Comparison of ENCODE assay signal across 1 cellular context in the genomic region with DNA sequence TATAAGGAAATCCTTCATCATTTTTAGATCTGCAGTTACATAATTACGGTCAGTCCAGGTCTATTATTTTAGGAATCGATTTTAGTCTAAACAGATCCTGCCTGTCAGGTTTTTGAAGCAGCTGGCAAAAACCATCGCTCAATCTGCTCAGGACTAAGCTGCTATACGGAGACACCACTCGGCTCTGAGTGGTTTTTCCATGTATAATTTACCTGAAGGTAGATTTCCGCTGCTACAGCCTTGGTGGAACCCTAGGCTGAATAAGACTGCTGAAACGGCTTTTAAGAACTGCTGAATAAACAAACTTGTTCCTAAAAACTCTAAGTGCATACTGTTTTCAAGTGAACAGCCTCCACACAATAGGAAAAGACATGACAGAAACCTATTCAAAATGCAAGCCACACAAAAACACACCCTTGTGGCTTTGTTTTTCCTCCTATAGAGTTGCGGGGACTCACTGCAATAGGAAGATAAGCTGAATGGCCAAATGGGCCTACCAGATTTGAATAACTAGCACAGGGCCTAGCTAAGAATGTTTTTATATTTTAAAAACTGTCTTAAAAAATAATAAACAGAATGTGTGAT.
TF ChIP-seq lines count a peak whose summit lies in the region.

No MANE protein-coding gene starts in this region.

TF ChIP-seq in K562, 482 proteins besides CTCF, POLR2A, EP300 and RAD21 (continued from another document):
- TF ChIP-seq, protein P1, sequence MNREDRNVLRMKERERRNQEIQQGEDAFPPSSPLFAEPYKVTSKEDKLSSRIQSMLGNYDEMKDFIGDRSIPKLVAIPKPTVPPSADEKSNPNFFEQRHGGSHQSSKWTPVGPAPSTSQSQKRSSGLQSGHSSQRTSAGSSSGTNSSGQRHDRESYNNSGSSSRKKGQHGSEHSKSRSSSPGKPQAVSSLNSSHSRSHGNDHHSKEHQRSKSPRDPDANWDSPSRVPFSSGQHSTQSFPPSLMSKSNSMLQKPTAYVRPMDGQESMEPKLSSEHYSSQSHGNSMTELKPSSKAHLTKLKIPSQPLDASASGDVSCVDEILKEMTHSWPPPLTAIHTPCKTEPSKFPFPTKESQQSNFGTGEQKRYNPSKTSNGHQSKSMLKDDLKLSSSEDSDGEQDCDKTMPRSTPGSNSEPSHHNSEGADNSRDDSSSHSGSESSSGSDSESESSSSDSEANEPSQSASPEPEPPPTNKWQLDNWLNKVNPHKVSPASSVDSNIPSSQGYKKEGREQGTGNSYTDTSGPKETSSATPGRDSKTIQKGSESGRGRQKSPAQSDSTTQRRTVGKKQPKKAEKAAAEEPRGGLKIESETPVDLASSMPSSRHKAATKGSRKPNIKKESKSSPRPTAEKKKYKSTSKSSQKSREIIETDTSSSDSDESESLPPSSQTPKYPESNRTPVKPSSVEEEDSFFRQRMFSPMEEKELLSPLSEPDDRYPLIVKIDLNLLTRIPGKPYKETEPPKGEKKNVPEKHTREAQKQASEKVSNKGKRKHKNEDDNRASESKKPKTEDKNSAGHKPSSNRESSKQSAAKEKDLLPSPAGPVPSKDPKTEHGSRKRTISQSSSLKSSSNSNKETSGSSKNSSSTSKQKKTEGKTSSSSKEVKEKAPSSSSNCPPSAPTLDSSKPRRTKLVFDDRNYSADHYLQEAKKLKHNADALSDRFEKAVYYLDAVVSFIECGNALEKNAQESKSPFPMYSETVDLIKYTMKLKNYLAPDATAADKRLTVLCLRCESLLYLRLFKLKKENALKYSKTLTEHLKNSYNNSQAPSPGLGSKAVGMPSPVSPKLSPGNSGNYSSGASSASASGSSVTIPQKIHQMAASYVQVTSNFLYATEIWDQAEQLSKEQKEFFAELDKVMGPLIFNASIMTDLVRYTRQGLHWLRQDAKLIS (CRISPR knock-in tag; IDR thresholded peaks at IDR 0.05) = no peak
- no peak for TF ChIP-seq PHB2 (IDR thresholded peaks at IDR 0.05; ENCODE audit: low read depth)
- peak; percentile 91 for TF ChIP-seq TCF3 (CRISPR knock-in tag; IDR thresholded peaks at IDR 0.05)
- TF ChIP-seq ZNF121 (CRISPR knock-in tag; conservative IDR thresholded peaks at IDR 0.05) = no peak
- 0 out of 2 replicates have a peak, but pooled peaks have one; percentile 20 for TF ChIP-seq NFATC3 (IDR thresholded peaks at IDR 0.05)
- no peak for TF ChIP-seq TAF9B (IDR thresholded peaks at IDR 0.05; ENCODE audit: partially characterized antibody)
- TF ChIP-seq FOXM1 (IDR thresholded peaks at IDR 0.05; ENCODE audit: low read depth) = peak; percentile 47; the same call in 1 of the 2 replicates
- no peak for TF ChIP-seq FOXM1 (CRISPR knock-in tag; IDR thresholded peaks at IDR 0.05; ENCODE audit: low read depth)
- TF ChIP-seq MYBL2 (IDR thresholded peaks at IDR 0.05; ENCODE audit: low read depth) = no peak
- no peak for TF ChIP-seq MYBL2 (CRISPR knock-in tag; IDR thresholded peaks at IDR 0.05; ENCODE audit: borderline replicate concordance)
- TF ChIP-seq CBFA2T3 (IDR thresholded peaks at IDR 0.05) = peak; percentile 80
- no peak for TF ChIP-seq MCM5 (IDR thresholded peaks at IDR 0.05; ENCODE audit: low read depth)
- TF ChIP-seq GABPB2 (CRISPR knock-in tag; conservative IDR thresholded peaks at IDR 0.05) = no peak
- TF ChIP-seq CREB1 (IDR thresholded peaks at IDR 0.05) = 0 out of 2 replicates have a peak, but pooled peaks have one; percentile 21
- no peak for TF ChIP-seq CREB1 (CRISPR knock-in tag; IDR thresholded peaks at IDR 0.05)
- TF ChIP-seq, protein P2, sequence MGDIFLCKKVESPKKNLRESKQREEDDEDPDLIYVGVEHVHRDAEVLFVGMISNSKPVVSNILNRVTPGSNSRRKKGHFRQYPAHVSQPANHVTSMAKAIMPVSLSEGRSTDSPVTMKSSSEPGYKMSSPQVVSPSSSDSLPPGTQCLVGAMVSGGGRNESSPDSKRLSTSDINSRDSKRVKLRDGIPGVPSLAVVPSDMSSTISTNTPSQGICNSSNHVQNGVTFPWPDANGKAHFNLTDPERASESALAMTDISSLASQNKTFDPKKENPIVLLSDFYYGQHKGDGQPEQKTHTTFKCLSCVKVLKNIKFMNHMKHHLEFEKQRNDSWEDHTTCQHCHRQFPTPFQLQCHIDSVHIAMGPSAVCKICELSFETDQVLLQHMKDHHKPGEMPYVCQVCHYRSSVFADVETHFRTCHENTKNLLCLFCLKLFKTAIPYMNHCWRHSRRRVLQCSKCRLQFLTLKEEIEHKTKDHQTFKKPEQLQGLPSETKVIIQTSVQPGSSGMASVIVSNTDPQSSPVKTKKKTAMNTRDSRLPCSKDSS (IDR thresholded peaks at IDR 0.05; ENCODE audit: low read depth, partially characterized antibody) = no peak
- no peak for TF ChIP-seq TEAD1 (CRISPR knock-in tag; IDR thresholded peaks at IDR 0.05)
- TF ChIP-seq SAFB (IDR thresholded peaks at IDR 0.05; ENCODE audit: borderline replicate concordance, low read depth, low read length) = no peak
